ENCODE assay signal across 21 cellular contexts in the genomic region with DNA sequence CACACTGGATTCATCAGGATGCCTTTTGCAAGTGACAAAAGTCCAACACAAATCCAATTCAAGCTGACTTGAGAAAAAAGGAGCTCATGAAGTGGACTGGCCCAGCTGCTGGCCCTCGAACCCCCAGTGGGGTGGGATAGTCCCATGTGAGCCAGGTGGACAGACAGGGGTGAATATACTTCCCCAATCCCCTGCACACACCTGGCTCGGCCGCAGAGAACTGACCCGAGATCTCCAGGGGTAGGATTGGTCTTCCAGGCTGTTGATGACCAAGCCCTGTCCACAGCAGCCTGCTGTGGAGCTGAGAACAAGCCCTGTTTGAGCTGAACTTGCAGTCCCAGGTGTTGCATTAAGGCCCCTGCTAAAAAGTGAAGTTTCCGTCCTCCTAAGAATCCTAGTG. TPM values are rescaled to one million over a fixed set of nuclear protein-coding genes. Genes with fewer than 3 reads are reported as not detected.
DNase-seq lines count a peak whose midpoint lies in the region; ATAC-seq and TF ChIP-seq lines count a peak whose summit lies in the region.
"Had no signal": no experiment of that assay in that cellular context is flagged by ENCODE, and none has a peak within 500 bp of the region (broad histone marks: within the 10 kb centered on the region; RNA-seq: fewer than 3 reads in every experiment).

No MANE protein-coding gene starts in this region.

- no peak overlapping the region for H3K4me3 ChIP-seq in lower lobe of right lung
- H3K4me3 ChIP-seq in upper lobe of right lung: no peak overlapping the region
- H3K4me3 ChIP-seq in uterus: no peak overlapping the region
- H3K4me3 ChIP-seq: GM23248, SJCRH30 had no signal

- peaks cover 20% of the 10 kb centered on the region for H3K36me3 Mint-ChIP-seq in activated naive CD4-positive, alpha-beta T cell treated with anti-CD3 and anti-CD28 coated beads for 36 hours (ENCODE audit: low read depth)
- peaks cover 0 to 4% of the 10 kb centered on the region in 2 donors for H3K36me3 Mint-ChIP-seq in activated naive CD4-positive, alpha-beta T cell treated with anti-CD3 and anti-CD28 coated beads, Interleukin-2, amount 50 U/mL, for 72 hours
- H3K36me3 Mint-ChIP-seq in H9 (ENCODE audit: insufficient read depth in 1 of 3, low read depth in 3 of 3): peaks cover 5 to 11% (median 11%) of the 10 kb centered on the region in 3 experiments; a peak in 4 of 7 replicates

- ATAC-seq in activated naive CD4-positive, alpha-beta T cell treated with anti-CD3 and anti-CD28 coated beads, Interleukin-2, amount 50 U/mL, for 72 hours: no peak
- ATAC-seq in lower lobe of right lung: no peak
- no peak for ATAC-seq in upper lobe of right lung
- no peak for ATAC-seq in GM21619 (IDR thresholded peaks at IDR 0.05; ENCODE audit: unreplicated experiment)

- H2AFZ ChIP-seq in H9 (ENCODE audit: low read length): no peak overlapping the region
- H2AFZ ChIP-seq: GM23248 had no signal

- no peak overlapping the region for H3K56ac ChIP-seq in H9 (ENCODE audit: insufficient read length, low read depth, low read length)

- H3K27me3 ChIP-seq in H9 (ENCODE audit: insufficient read depth, low read length) (no peaks in the 10 kb centered on the region), lower lobe of right lung (ENCODE audit: low read depth) (no peaks in the 10 kb centered on the region), upper lobe of right lung (no peaks in the 10 kb centered on the region), uterus (no peaks in the 10 kb centered on the region)
- H3K27me3 ChIP-seq: SJCRH30 had no signal

- no peak overlapping the region for H3K4me2 ChIP-seq in H9 (ENCODE audit: insufficient read depth, insufficient read length, low read length)

- H3K23ac ChIP-seq in H9 (ENCODE audit: insufficient read length, low read depth, low read length): no peak overlapping the region

- no peak overlapping the region for H3K4me3 Mint-ChIP-seq in activated naive CD4-positive, alpha-beta T cell treated with anti-CD3 and anti-CD28 coated beads for 36 hours
- no peak overlapping the region for H3K4me3 Mint-ChIP-seq in H9

- no peak overlapping the region for H3K9ac ChIP-seq in H9 (ENCODE audit: extremely low read depth, insufficient read length, low read length)
- H3K9ac ChIP-seq: GM23248 had no signal

- no peak overlapping the region for H2AK5ac ChIP-seq in H9 (ENCODE audit: insufficient read length, low read length)

- no peak overlapping the region for H2BK5ac ChIP-seq in H9 (ENCODE audit: insufficient read length, low read length)

- H3K79me2 ChIP-seq in H9 (ENCODE audit: insufficient read depth, low read length): no peaks in the 10 kb centered on the region

- H3K4me1 ChIP-seq in H9 (ENCODE audit: insufficient read depth, low read length) (no peaks in the 10 kb centered on the region), lower lobe of right lung (peaks cover 8% of the 10 kb centered on the region), upper lobe of right lung (peaks cover 9% of the 10 kb centered on the region), uterus (peaks cover 0 to 7% of the 10 kb centered on the region in 2 donors)

- H3K9me3 ChIP-seq in H9 (ENCODE audit: control insufficient read depth, low read depth, low read length): no peaks in the 10 kb centered on the region
- no peaks in the 10 kb centered on the region for H3K9me3 ChIP-seq in lower lobe of right lung
- no peaks in the 10 kb centered on the region for H3K9me3 ChIP-seq in upper lobe of right lung
- no peaks in the 10 kb centered on the region for H3K9me3 ChIP-seq in uterus
- H3K9me3 ChIP-seq: SJCRH30 had no signal

- H4K8ac ChIP-seq in H9 (replicated peaks; ENCODE audit: insufficient read length, low read depth, low read length): no peak overlapping the region

- CTCF ChIA-PET in activated naive CD4-positive, alpha-beta T cell treated with anti-CD3 and anti-CD28 coated beads for 36 hours (lab: Charles Lee): interaction anchor here (1.5 kb wide), 1 partner anchor 80 kb away, joined by 3 read pairs; no protein-coding TSS in a partner anchor

- H3K4me1 Mint-ChIP-seq in activated naive CD4-positive, alpha-beta T cell treated with anti-CD3 and anti-CD28 coated beads for 36 hours (ENCODE audit: low read depth): peaks cover 3% of the 10 kb centered on the region
- H3K4me1 Mint-ChIP-seq in H9: peaks cover 1 to 5% of the 10 kb centered on the region in 2 experiments

- no peak overlapping the region for H2BK12ac ChIP-seq in H9 (ENCODE audit: insufficient read length, low read depth, low read length)

- no peak overlapping the region for H3K18ac ChIP-seq in H9 (ENCODE audit: insufficient read length, low read depth, low read length)

- H4K20me1 ChIP-seq in H9 (ENCODE audit: control insufficient read depth, insufficient read depth, insufficient read length): no peaks in the 10 kb centered on the region

- no peak overlapping the region for H2BK15ac ChIP-seq in H9 (ENCODE audit: low read depth, low read length)

- TF ChIP-seq CTCF in H9 (conservative IDR thresholded peaks at IDR 0.05) (no peak), lower lobe of right lung (IDR thresholded peaks at IDR 0.05) (no peak), upper lobe of right lung (IDR thresholded peaks at IDR 0.05) (no peak), uterus (IDR thresholded peaks at IDR 0.05) (no peak)

- H3T11ph ChIP-seq in H9 (ENCODE audit: low read length): no peak overlapping the region

- no peak overlapping the region for H2BK120ac ChIP-seq in H9 (ENCODE audit: low read depth, low read length, poor library complexity, severe bottlenecking)

- intact Hi-C loops in activated naive CD4-positive, alpha-beta T cell treated with anti-CD3 and anti-CD28 coated beads for 36 hours (cut with micrococcal nuclease): no loop called here
- intact Hi-C loops in lower lobe of right lung (cut with DNase I): no loop called here
- intact Hi-C loops in upper lobe of right lung (cut with DNase I): no loop called here
- intact Hi-C loops in uterus (cut with DNase I; ENCODE audit: low total_unique reads): no loop called here

- no peaks in the 10 kb centered on the region for H3K79me1 ChIP-seq in H9 (ENCODE audit: insufficient read depth, low read depth, low read length, poor library complexity, severe bottlenecking)

- no peak overlapping the region for H4K91ac ChIP-seq in H9 (ENCODE audit: insufficient read length, low read depth, low read length)

- no peak for TF ChIP-seq POLR2A in uterus (IDR thresholded peaks at IDR 0.05)

- H3K27ac ChIP-seq in H9 (ENCODE audit: insufficient read length, low read depth, low read length): no peak overlapping the region
- no peak overlapping the region for H3K27ac ChIP-seq in lower lobe of right lung
- no peak overlapping the region for H3K27ac ChIP-seq in upper lobe of right lung
- no peak overlapping the region for H3K27ac ChIP-seq in uterus
- H3K27ac ChIP-seq: GM23248, SJCRH30 had no signal

- H3K27ac Mint-ChIP-seq in activated naive CD4-positive, alpha-beta T cell treated with anti-CD3 and anti-CD28 coated beads for 36 hours: peak overlapping the region; percentile 24
- peak overlapping the region in 1 of 2 donors; percentile 65 for H3K27ac Mint-ChIP-seq in activated naive CD4-positive, alpha-beta T cell treated with anti-CD3 and anti-CD28 coated beads, Interleukin-2, amount 50 U/mL, for 72 hours
- H3K27ac Mint-ChIP-seq in H9: peak overlapping the region in 2 of 3 experiments; percentile 60 to 83; a peak in 3 of 7 replicates

- no peak overlapping the region for H3K4ac ChIP-seq in H9 (ENCODE audit: low read depth, low read length)

- H3K36me3 ChIP-seq in lower lobe of right lung (peaks cover 89% of the 10 kb centered on the region), upper lobe of right lung (peaks cover 69% of the 10 kb centered on the region), uterus (no peaks in the 10 kb centered on the region)
- H3K36me3 ChIP-seq: SJCRH30 had no signal

- WGBS in H9 (ENCODE audit: extremely low coverage, insufficient read length, low lambda C conversion rate): no CpG with 5 or more reads among the region's 5 CpGs

- no peaks in the 10 kb centered on the region for H3K23me2 ChIP-seq in H9 (ENCODE audit: insufficient read length, low read depth, low read length, poor library complexity, severe bottlenecking)

- no peak overlapping the region for H2BK20ac ChIP-seq in H9 (ENCODE audit: low read depth, low read length, poor library complexity, severe bottlenecking)

- no peak overlapping the region for H4K5ac ChIP-seq in H9 (ENCODE audit: insufficient read length, low read depth, low read length)

- no peaks in the 10 kb centered on the region for H3K9me3 Mint-ChIP-seq in activated naive CD4-positive, alpha-beta T cell treated with anti-CD3 and anti-CD28 coated beads for 36 hours
- H3K9me3 Mint-ChIP-seq in activated naive CD4-positive, alpha-beta T cell treated with anti-CD3 and anti-CD28 coated beads, Interleukin-2, amount 50 U/mL, for 72 hours: no peaks in the 10 kb centered on the region
- H3K9me3 Mint-ChIP-seq in H9: no peaks in the 10 kb centered on the region

- DNase-seq in activated naive CD4-positive, alpha-beta T cell treated with anti-CD3 and anti-CD28 coated beads for 36 hours: no peak
- DNase-seq in activated naive CD4-positive, alpha-beta T cell treated with anti-CD3 and anti-CD28 coated beads, Interleukin-2, amount 50 U/mL, for 72 hours (ENCODE audit: low spot score in 2 of 2): no peak
- DNase-seq in H9 (no peak), lower lobe of right lung (peak; percentile 24), upper lobe of right lung (peak; percentile 52), NCI-H1105 treated with DMSO at 0.1 percent for 48 hours (lab: John Stamatoyannopoulos, UW) (no peak), uterus (no peak)
- DNase-seq: 8988T; AML-193; DMS79; GM23248; HCEC 1CT; KBM-7; NCI-H1092 treated with DMSO at 0.1 percent for 48 hours; NCI-H2029 treated with DMSO at 0.1 percent for 48 hours; NCI-H226; NCI-H510A treated with DMSO at 0.1 percent for 48 hours; NCI-H774; NK-92 treated with Interleukin-12 subunit alpha and Interleukin-12 subunit beta, amount 100 ng/mL, for 24 hours; SJCRH30 had no signal

- no peak overlapping the region for H3K14ac ChIP-seq in H9 (ENCODE audit: insufficient read depth, low read length)

- no peaks in the 10 kb centered on the region for H3K27me3 Mint-ChIP-seq in activated naive CD4-positive, alpha-beta T cell treated with anti-CD3 and anti-CD28 coated beads for 36 hours (ENCODE audit: low read depth)
- no peaks in the 10 kb centered on the region for H3K27me3 Mint-ChIP-seq in H9 (ENCODE audit: low read depth)

RNA-seq across cellular contexts. Expression of a gene that starts 56.2 kb away (rescaled TPM):
- total RNA-seq in activated naive CD4-positive, alpha-beta T cell treated with anti-CD3 and anti-CD28 coated beads for 36 hours: 10 to 100 TPM; 47.3 to 49.2 TPM
- total RNA-seq in activated naive CD4-positive, alpha-beta T cell treated with anti-CD3 and anti-CD28 coated beads, Interleukin-2, amount 50 U/mL, for 72 hours: 100 to 1,000 TPM in 1 of 2 donors, 10 to 100 TPM in 1; 54.7 to 111 TPM
- total RNA-seq in H9 (2021) (13.5 and 16.1 TPM in 2 replicates), lower lobe of right lung (68.1 TPM), upper lobe of right lung (51.9 TPM), uterus (10 to 100 TPM; 21.4 to 79.8 (median 52.9) TPM)

RNA-seq across cellular contexts. Expression of a gene that starts 57.4 kb away (rescaled TPM):
- total RNA-seq in activated naive CD4-positive, alpha-beta T cell treated with anti-CD3 and anti-CD28 coated beads for 36 hours: 10 to 100 TPM; 20.2 to 20.4 TPM
- 10 to 100 TPM; 24.2 to 28.5 TPM for total RNA-seq in activated naive CD4-positive, alpha-beta T cell treated with anti-CD3 and anti-CD28 coated beads, Interleukin-2, amount 50 U/mL, for 72 hours
- total RNA-seq in H9 (2021) (10.4 and 10.6 TPM in 2 replicates), lower lobe of right lung (39.3 TPM), upper lobe of right lung (42.8 TPM), uterus (10 to 100 TPM; 14.2 to 47.1 (median 36.2) TPM)

Comparison
In these comparisons a context has a peak if more than half of its experiments do, and no peak if none do; other contexts are left out.
1. DNase-seq: peak in lower lobe of right lung (single experiment) and upper lobe of right lung (single experiment); none in activated naive CD4-positive, alpha-beta T cell treated with anti-CD3 and anti-CD28 coated beads for 36 hours (single experiment), activated naive CD4-positive, alpha-beta T cell treated with anti-CD3 and anti-CD28 coated beads, Interleukin-2, amount 50 U/mL, for 72 hours (0 of 2), H9 (single experiment), NCI-H1105 treated with DMSO at 0.1 percent for 48 hours (single experiment) and uterus (0 of 2).